Comparison of ENCODE assay signal across 8 cellular contexts in the genomic region with DNA sequence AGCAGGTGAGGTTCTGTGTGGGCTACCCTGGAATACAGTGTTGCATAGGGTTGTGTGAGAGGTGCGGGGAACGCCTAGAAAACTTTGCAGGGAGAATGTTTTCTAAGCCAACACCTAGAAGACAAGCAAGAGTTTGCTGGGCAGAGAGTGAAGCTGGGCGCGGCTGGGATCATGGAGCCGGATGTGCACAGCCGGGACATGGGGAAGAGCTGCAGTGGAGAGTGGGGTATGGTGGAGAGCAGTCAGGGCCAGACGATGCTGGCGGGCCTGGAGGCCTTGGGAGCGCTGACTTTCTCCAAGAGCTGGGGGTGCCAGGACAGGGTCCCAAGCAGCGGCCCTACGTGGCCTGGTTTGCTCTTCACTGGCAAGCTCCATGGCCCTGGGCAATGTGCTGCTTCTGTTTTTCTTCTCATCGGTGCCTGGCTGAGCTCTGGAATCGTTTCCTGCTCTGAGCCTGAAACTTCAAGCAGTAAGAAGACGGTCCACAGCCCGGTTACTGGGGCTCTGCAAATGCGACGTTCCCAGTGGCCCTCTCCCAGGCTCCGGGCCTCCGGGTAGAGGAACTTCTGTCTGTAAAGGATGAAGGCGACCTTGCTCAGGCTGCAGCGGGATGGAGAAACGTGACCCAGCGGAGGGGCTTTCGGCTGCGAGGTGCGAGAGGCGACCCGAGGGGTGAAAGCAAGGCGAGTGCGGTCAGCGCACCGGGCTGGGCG. TPM values are rescaled to one million over a fixed set of nuclear protein-coding genes. Genes with fewer than 3 reads are reported as not detected.
A peak's percentile ranks its signal among the peaks of the same experiment; 100 is the strongest.
DNase-seq lines count a peak whose midpoint lies in the region; ATAC-seq and TF ChIP-seq lines count a peak whose summit lies in the region.

No MANE protein-coding gene starts in this region.

- peaks cover 7% of the 10 kb centered on the region for H3K27me3 ChIP-seq in CD8-positive, alpha-beta T cell (ENCODE audit: insufficient read depth, low read length)
- H3K27me3 ChIP-seq in HUES48 (ENCODE audit: control insufficient read depth, insufficient read depth, low read length) (peaks cover 74% of the 10 kb centered on the region), ovary (no peaks in the 10 kb centered on the region)

- H3K36me3 ChIP-seq in CD8-positive, alpha-beta T cell (ENCODE audit: insufficient read depth, low read length), result no peaks in the 10 kb centered on the region
- H3K36me3 ChIP-seq in HUES48 (ENCODE audit: control insufficient read depth, insufficient read depth, low read length), result no peaks in the 10 kb centered on the region
- no peaks in the 10 kb centered on the region for H3K36me3 ChIP-seq in ovary

- CTCF ChIA-PET in CD8-positive, alpha-beta T cell (lab: Charles Lee), result interaction anchor here (0.7 to 6.4 kb wide), 41 partner anchors 9 to 343 kb away, joined by 3 to 86 read pairs (median 5); no protein-coding TSS in a partner anchor
- CTCF ChIA-PET in activated naive CD4-positive, alpha-beta T cell treated with anti-CD3 and anti-CD28 coated beads for 36 hours (lab: Charles Lee), result interaction anchor here (0.7 to 9.8 kb wide), 36 partner anchors 9 to 282 kb away, joined by 3 to 204 read pairs (median 4); partner anchors contain the start of genes CD34 and PLXNA2
- CTCF ChIA-PET in GM10248 (lab: Yijun Ruan, JAX), result interaction anchor here (0.6 to 9.9 kb wide), 41 partner anchors 10 to 322 kb away, joined by 3 to 243 read pairs (median 6); partner anchors contain the start of gene CD34

- TF ChIP-seq CTCF in CD8-positive, alpha-beta T cell (IDR thresholded peaks at IDR 0.05), result no peak
- no peak for TF ChIP-seq CTCF in ovary (IDR thresholded peaks at IDR 0.05)
- TF ChIP-seq CTCF in GM10248 (IDR thresholded peaks at IDR 0.05; ENCODE audit: control extremely low read depth, extremely low read depth, low read depth, missing control alignments), result no peak

- intact Hi-C loops in CD8-positive, alpha-beta T cell (cut with DNase I, micrococcal nuclease), result loop anchor here (1.0 to 5.0 kb wide), 7 partner anchors 66 to 1864 kb away; partner anchors contain the start of genes PLXNA2 (in 1 of the 2) and UTP25 (in 1 of the 2)
- intact Hi-C loops in activated naive CD4-positive, alpha-beta T cell treated with anti-CD3 and anti-CD28 coated beads for 36 hours (cut with micrococcal nuclease), result loop anchor here (1.0 to 5.0 kb wide), 6 partner anchors 78 to 266 kb away; partner anchors contain the start of gene CD46
- intact Hi-C loops in Right ventricle myocardium superior (cut with DNase I) (loop anchor here (2.0 to 10.0 kb wide), 2 partner anchors 66 to 138 kb away; no protein-coding TSS in a partner anchor), ovary (cut with DNase I) (loop anchor here (1.0 to 10.0 kb wide), 5 partner anchors 66 to 138 kb away; no protein-coding TSS in a partner anchor)

- H3K9ac ChIP-seq in HUES48 (ENCODE audit: low read depth, low read length), result peak overlapping the region; percentile 66

- peak overlapping the region; percentile 71 for H3K4me3 ChIP-seq in CD8-positive, alpha-beta T cell (ENCODE audit: low read depth, low read length)
- H3K4me3 ChIP-seq in HUES48 (ENCODE audit: low read depth, low read length) (peak overlapping the region; percentile 73), ovary (peak overlapping the region; percentile 48)

- peak overlapping the region; percentile 49 for H3K27ac Mint-ChIP-seq in CD8-positive, alpha-beta T cell
- no peak overlapping the region for H3K27ac Mint-ChIP-seq in activated naive CD4-positive, alpha-beta T cell treated with anti-CD3 and anti-CD28 coated beads for 36 hours

- no peaks in the 10 kb centered on the region for H3K36me3 Mint-ChIP-seq in CD8-positive, alpha-beta T cell
- no peaks in the 10 kb centered on the region for H3K36me3 Mint-ChIP-seq in activated naive CD4-positive, alpha-beta T cell treated with anti-CD3 and anti-CD28 coated beads for 36 hours (ENCODE audit: low read depth)

- H3K4me1 ChIP-seq in CD8-positive, alpha-beta T cell (ENCODE audit: insufficient read depth, low read length), result peaks cover 10% of the 10 kb centered on the region
- H3K4me1 ChIP-seq in HUES48 (ENCODE audit: control insufficient read depth, insufficient read depth, low read length), result peaks cover 16% of the 10 kb centered on the region; the same call in 1 of the 2 replicates
- H3K4me1 ChIP-seq in ovary (ENCODE audit: insufficient read depth), result peaks cover 10% of the 10 kb centered on the region

- no peaks in the 10 kb centered on the region for H3K9me3 ChIP-seq in CD8-positive, alpha-beta T cell (ENCODE audit: low read length)
- no peaks in the 10 kb centered on the region for H3K9me3 ChIP-seq in HUES48 (ENCODE audit: control insufficient read depth, insufficient read depth, low read length)
- H3K9me3 ChIP-seq in ovary, result no peaks in the 10 kb centered on the region

- H3K27me3 Mint-ChIP-seq in CD8-positive, alpha-beta T cell (ENCODE audit: low read depth), result peaks cover 25% of the 10 kb centered on the region
- peaks cover 33% of the 10 kb centered on the region for H3K27me3 Mint-ChIP-seq in activated naive CD4-positive, alpha-beta T cell treated with anti-CD3 and anti-CD28 coated beads for 36 hours (ENCODE audit: low read depth)

- no peaks in the 10 kb centered on the region for H3K9me3 Mint-ChIP-seq in CD8-positive, alpha-beta T cell
- H3K9me3 Mint-ChIP-seq in activated naive CD4-positive, alpha-beta T cell treated with anti-CD3 and anti-CD28 coated beads for 36 hours, result no peaks in the 10 kb centered on the region

- H3K4me3 Mint-ChIP-seq in CD8-positive, alpha-beta T cell, result peak overlapping the region; percentile 85
- H3K4me3 Mint-ChIP-seq in activated naive CD4-positive, alpha-beta T cell treated with anti-CD3 and anti-CD28 coated beads for 36 hours, result peak overlapping the region; percentile 81

- H3K4me1 Mint-ChIP-seq in CD8-positive, alpha-beta T cell (ENCODE audit: low read depth), result peaks cover 12% of the 10 kb centered on the region
- H3K4me1 Mint-ChIP-seq in activated naive CD4-positive, alpha-beta T cell treated with anti-CD3 and anti-CD28 coated beads for 36 hours (ENCODE audit: low read depth), result peaks cover 10% of the 10 kb centered on the region

- peak; percentile 15 for ATAC-seq in CD8-positive, alpha-beta T cell
- peak; percentile 34 for ATAC-seq in GM19438 (IDR thresholded peaks at IDR 0.05; ENCODE audit: low read depth, unreplicated experiment)
- ATAC-seq in Right ventricle myocardium superior (ENCODE audit: poor library complexity), result peak; percentile 28

- no peak for TF ChIP-seq EP300 in ovary (IDR thresholded peaks at IDR 0.05)

- H3K27ac ChIP-seq in CD8-positive, alpha-beta T cell (ENCODE audit: low read depth, low read length), result peak overlapping the region; percentile 28
- H3K27ac ChIP-seq in HUES48 (ENCODE audit: low read depth, low read length), result no peak overlapping the region
- peak overlapping the region; percentile 89 to 94 for H3K27ac ChIP-seq in ovary

- WGBS in ovary, 3 donors, result 19 to 27% (median 25%) methylated on average over 33 of the region's 33 CpGs

- POLR2A ChIA-PET in CD8-positive, alpha-beta T cell (lab: Charles Lee), result interaction anchor here (0.9 to 2.0 kb wide), 5 partner anchors 76 to 140 kb away, joined by 3 to 12 read pairs (median 5); no protein-coding TSS in a partner anchor
- POLR2A ChIA-PET in GM10248 (lab: Yijun Ruan, JAX), result interaction anchor here (0.6 to 1.1 kb wide), 2 partner anchors 9 to 131 kb away, joined by 3 read pairs; no protein-coding TSS in a partner anchor

- DNase-seq in CD8-positive, alpha-beta T cell, result peak in 1 of 7 experiments; percentile 13
- DNase-seq in activated naive CD4-positive, alpha-beta T cell treated with anti-CD3 and anti-CD28 coated beads for 36 hours, result peak; percentile 36
- DNase-seq in Right ventricle myocardium superior (peak; percentile 78), ovary (peak; percentile 47 to 62 (median 58)), GM10248 (ENCODE audit: extremely low spot score) (no peak), NCI-H446 (lab: John Stamatoyannopoulos, UW) (no peak)

- TF ChIP-seq POLR2A in ovary (IDR thresholded peaks at IDR 0.05), result no peak

RNA-seq across cellular contexts. Expression of gene CD34, which starts 51.9 kb away (rescaled TPM):
- total RNA-seq in CD8-positive, alpha-beta T cell, result not detected
- total RNA-seq in activated naive CD4-positive, alpha-beta T cell treated with anti-CD3 and anti-CD28 coated beads for 36 hours, result under 1 TPM; 0.02 TPM
- total RNA-seq in Right ventricle myocardium superior (72.5 TPM), ovary (10 to 100 TPM; 12.6 to 42.1 (median 21.9) TPM)
- 100 to 1,000 TPM in 1 of 2 donors, 10 to 100 TPM in 1; 50.8 to 146 TPM for polyA plus RNA-seq in ovary

Comparison
In these comparisons a context has a peak if more than half of its experiments do, and no peak if none do; other contexts are left out.
1. DNase-seq: peak in activated naive CD4-positive, alpha-beta T cell treated with anti-CD3 and anti-CD28 coated beads for 36 hours (single experiment), Right ventricle myocardium superior (single experiment) and ovary (5 of 5); none in GM10248 (single experiment) and NCI-H446 (0 of 2).
2. RNA of gene CD34, which starts 51.9 kb away (total RNA-seq): 72.5 TPM in Right ventricle myocardium superior (single experiment) and 12.6 to 42.1 TPM in ovary; 0.02 TPM in activated naive CD4-positive, alpha-beta T cell treated with anti-CD3 and anti-CD28 coated beads for 36 hours and not detected in CD8-positive, alpha-beta T cell; every median in the first group is over 10 times any median in the second.
3. Peak in every context shown above with its lines, with median percentiles within 50 percentile points of each other: ATAC-seq and H3K4me3 ChIP-seq.